ENCODE assay signal across 23 cellular contexts in genomic region chr20:41418031-41418430, GRCh38. TPM values are rescaled to one million over a fixed set of nuclear protein-coding genes. Genes with fewer than 3 reads are reported as not detected.
DNase-seq lines count a peak whose midpoint lies in the region; ATAC-seq lines count a peak whose summit lies in the region.
"Had no signal": no experiment of that assay in that cellular context is flagged by ENCODE, and none has a peak within 500 bp of the region (broad histone marks: within the 10 kb centered on the region; RNA-seq: fewer than 3 reads in every experiment).

No MANE protein-coding gene starts in this region.

- ATAC-seq in CD4-positive, CD25-positive, alpha-beta regulatory T cell (ENCODE audit: low read depth in 2 of 2), result no peak
- ATAC-seq in central memory CD8-positive, alpha-beta T cell (replicated peaks; ENCODE audit: extremely low read depth, poor library complexity, severe bottlenecking), result no peak
- ATAC-seq: PC-3 had no signal

- no peak overlapping the region for H3K27ac ChIP-seq in CD4-positive, CD25-positive, alpha-beta regulatory T cell (ENCODE audit: insufficient read depth, low read length, poor library complexity, severe bottlenecking)
- no peak overlapping the region for H3K27ac ChIP-seq in rectal smooth muscle tissue (ENCODE audit: low read depth, low read length)
- H3K27ac ChIP-seq in CD4-positive, alpha-beta memory T cell (ENCODE audit: low read depth, low read length), result no peak overlapping the region
- H3K27ac ChIP-seq: HL-60, SJCRH30 had no signal

- peaks cover 80% of the 10 kb centered on the region for H3K36me3 ChIP-seq in CD4-positive, CD25-positive, alpha-beta regulatory T cell (ENCODE audit: control insufficient read depth, insufficient read depth, low read length)
- H3K36me3 ChIP-seq in rectal smooth muscle tissue (ENCODE audit: control insufficient read depth, insufficient read depth, low read length), result peaks cover 57% of the 10 kb centered on the region
- peaks cover 60% of the 10 kb centered on the region for H3K36me3 ChIP-seq in CD4-positive, alpha-beta memory T cell (ENCODE audit: insufficient read depth, low read length)

- POLR2A ChIA-PET in CD4-positive, alpha-beta memory T cell (lab: Charles Lee; ENCODE audit: partially characterized antibody), result no interaction called here

- no peaks in the 10 kb centered on the region for H3K9me3 Mint-ChIP-seq in activated T-cell treated with anti-CD3 and anti-CD28 coated beads, Interleukin-2, amount 50 U/mL, for 24 hours
- no peaks in the 10 kb centered on the region for H3K9me3 Mint-ChIP-seq in CD4-positive, CD25-positive, alpha-beta regulatory T cell
- no peaks in the 10 kb centered on the region for H3K9me3 Mint-ChIP-seq in central memory CD8-positive, alpha-beta T cell
- H3K9me3 Mint-ChIP-seq in CD4-positive, alpha-beta memory T cell, result no peaks in the 10 kb centered on the region
- H3K9me3 Mint-ChIP-seq: CD14-positive monocyte had no signal

- H3K4me3 Mint-ChIP-seq in activated T-cell treated with anti-CD3 and anti-CD28 coated beads, Interleukin-2, amount 50 U/mL, for 24 hours, result no peak overlapping the region
- no peak overlapping the region for H3K4me3 Mint-ChIP-seq in CD4-positive, CD25-positive, alpha-beta regulatory T cell
- no peak overlapping the region for H3K4me3 Mint-ChIP-seq in central memory CD8-positive, alpha-beta T cell
- H3K4me3 Mint-ChIP-seq in CD4-positive, alpha-beta memory T cell, result no peak overlapping the region
- H3K4me3 Mint-ChIP-seq: CD14-positive monocyte had no signal

- H3K4me1 Mint-ChIP-seq in activated T-cell treated with anti-CD3 and anti-CD28 coated beads, Interleukin-2, amount 50 U/mL, for 24 hours (ENCODE audit: low read depth), result no peaks in the 10 kb centered on the region
- H3K4me1 Mint-ChIP-seq in CD4-positive, CD25-positive, alpha-beta regulatory T cell, result peaks cover 0 to 14% (median 3%) of the 10 kb centered on the region in 4 donors
- H3K4me1 Mint-ChIP-seq in central memory CD8-positive, alpha-beta T cell, result no peaks in the 10 kb centered on the region
- peaks cover 0 to 2% (median 0%) of the 10 kb centered on the region in 4 donors for H3K4me1 Mint-ChIP-seq in CD4-positive, alpha-beta memory T cell
- H3K4me1 Mint-ChIP-seq: CD14-positive monocyte had no signal

- CTCF ChIA-PET in CD4-positive, alpha-beta memory T cell (lab: Charles Lee; ENCODE audit: partially characterized antibody), result interaction anchor here (1.0 to 1.2 kb wide), 2 partner anchors 12 to 31 kb away, joined by 3 to 4 read pairs; no protein-coding TSS in a partner anchor

- DNase-seq in activated T-cell treated with anti-CD3 and anti-CD28 coated beads, Interleukin-2, amount 50 U/mL, for 24 hours, result no peak
- no peak for DNase-seq in activated T-cell treated with anti-CD3 and anti-CD28 coated beads, Interleukin-2, amount 50 U/mL, for 48 hours
- no peak for DNase-seq in CD4-positive, CD25-positive, alpha-beta regulatory T cell
- DNase-seq in central memory CD8-positive, alpha-beta T cell (ENCODE audit: low spot score in 2 of 2), result no peak
- no peak for DNase-seq in CD4-positive, alpha-beta memory T cell
- no peak for DNase-seq in COLO668 (lab: John Stamatoyannopoulos, UW; ENCODE audit: unreplicated experiment)
- DNase-seq: 8988T; ACHN; BE2C; COR-L47; DMS53; NCI-H1048; NCI-H1417 treated with DMSO at 0.1 percent for 48 hours; NCI-H1694 treated with DMSO at 0.1 percent for 48 hours; NCI-H2171 treated with DMSO at 0.1 percent for 48 hours; NCI-H524; NCI-H774; NK-92 treated with Interleukin-12 subunit alpha and Interleukin-12 subunit beta, amount 100 ng/mL, for 24 hours; PC-3; SJCRH30 had no signal

- no peaks in the 10 kb centered on the region for H3K4me1 ChIP-seq in CD4-positive, CD25-positive, alpha-beta regulatory T cell (ENCODE audit: control insufficient read depth, insufficient read depth, low read length, poor library complexity, severe bottlenecking)
- no peaks in the 10 kb centered on the region for H3K4me1 ChIP-seq in rectal smooth muscle tissue (ENCODE audit: control insufficient read depth, insufficient read depth, low read length)
- H3K4me1 ChIP-seq in CD4-positive, alpha-beta memory T cell (ENCODE audit: insufficient read depth, low read length), result no peaks in the 10 kb centered on the region
- H3K4me1 ChIP-seq: BE2C, SJCRH30 had no signal

- H3K4me3 ChIP-seq in CD4-positive, CD25-positive, alpha-beta regulatory T cell (ENCODE audit: low read depth, low read length), result no peak overlapping the region
- H3K4me3 ChIP-seq in rectal smooth muscle tissue (ENCODE audit: low read length), result no peak overlapping the region
- H3K4me3 ChIP-seq in CD4-positive, alpha-beta memory T cell (ENCODE audit: low read length in 2 of 2), result no peak overlapping the region
- H3K4me3 ChIP-seq: SJCRH30 had no signal

- intact Hi-C loops in CD4-positive, alpha-beta memory T cell (cut with micrococcal nuclease), result no loop called here

- no peaks in the 10 kb centered on the region for H3K27me3 Mint-ChIP-seq in activated T-cell treated with anti-CD3 and anti-CD28 coated beads, Interleukin-2, amount 50 U/mL, for 24 hours
- H3K27me3 Mint-ChIP-seq in CD4-positive, CD25-positive, alpha-beta regulatory T cell, result no peaks in the 10 kb centered on the region
- no peaks in the 10 kb centered on the region for H3K27me3 Mint-ChIP-seq in central memory CD8-positive, alpha-beta T cell
- no peaks in the 10 kb centered on the region for H3K27me3 Mint-ChIP-seq in CD4-positive, alpha-beta memory T cell

- no peaks in the 10 kb centered on the region for H3K27me3 ChIP-seq in CD4-positive, CD25-positive, alpha-beta regulatory T cell (ENCODE audit: control insufficient read depth, insufficient read depth, low read length)
- no peaks in the 10 kb centered on the region for H3K27me3 ChIP-seq in rectal smooth muscle tissue (ENCODE audit: control insufficient read depth, insufficient read depth, low read length)
- H3K27me3 ChIP-seq in CD4-positive, alpha-beta memory T cell (ENCODE audit: insufficient read depth, low read length), result no peaks in the 10 kb centered on the region
- H3K27me3 ChIP-seq: BE2C, SJCRH30 had no signal

- peak overlapping the region; percentile 6 for H3K9ac ChIP-seq in rectal smooth muscle tissue (ENCODE audit: low read length)

- H3K36me3 Mint-ChIP-seq in activated T-cell treated with anti-CD3 and anti-CD28 coated beads, Interleukin-2, amount 50 U/mL, for 24 hours (ENCODE audit: low read depth), result peaks cover 89% of the 10 kb centered on the region
- peaks cover 74% of the 10 kb centered on the region for H3K36me3 Mint-ChIP-seq in CD4-positive, CD25-positive, alpha-beta regulatory T cell
- H3K36me3 Mint-ChIP-seq in central memory CD8-positive, alpha-beta T cell (ENCODE audit: insufficient read depth), result peaks cover 61% of the 10 kb centered on the region
- peaks cover 63 to 92% of the 10 kb centered on the region in 2 donors for H3K36me3 Mint-ChIP-seq in CD4-positive, alpha-beta memory T cell

- H3K9me3 ChIP-seq in CD4-positive, CD25-positive, alpha-beta regulatory T cell (ENCODE audit: control insufficient read depth in 2 of 2, low read length in 2 of 2), result no peaks in the 10 kb centered on the region
- no peaks in the 10 kb centered on the region for H3K9me3 ChIP-seq in CD4-positive, alpha-beta memory T cell (ENCODE audit: control insufficient read depth in 1 of 2, low read length in 2 of 2)
- H3K9me3 ChIP-seq: BE2C, SJCRH30 had no signal

- H3K27ac Mint-ChIP-seq in activated T-cell treated with anti-CD3 and anti-CD28 coated beads, Interleukin-2, amount 50 U/mL, for 24 hours, result peak overlapping the region; percentile 20
- peak overlapping the region in 2 of 3 donors; percentile 10 to 18 for H3K27ac Mint-ChIP-seq in CD4-positive, CD25-positive, alpha-beta regulatory T cell
- H3K27ac Mint-ChIP-seq in central memory CD8-positive, alpha-beta T cell (ENCODE audit: low read depth), result peak overlapping the region; percentile 11
- H3K27ac Mint-ChIP-seq in CD4-positive, alpha-beta memory T cell, result peak overlapping the region in 2 of 7 donors; percentile 4 to 55
- H3K27ac Mint-ChIP-seq: CD14-positive monocyte had no signal

RNA-seq across cellular contexts. Expression of gene EMILIN3, which starts 51.4 kb away (rescaled TPM):
- not detected for total RNA-seq in CD4-positive, CD25-positive, alpha-beta regulatory T cell
- polyA plus RNA-seq in CD4-positive, CD25-positive, alpha-beta regulatory T cell, result not detected
- total RNA-seq in CD4-positive, alpha-beta memory T cell, result not detected
- polyA plus RNA-seq in CD4-positive, alpha-beta memory T cell, result not detected
- total RNA-seq: PC-3 had no signal
- polyA plus RNA-seq: CD14-positive monocyte had no signal
